9 cellular contexts compared by ENCODE assay signal in genomic region chr18:51135795-51136194, GRCh38.
DNase-seq lines count a peak whose midpoint lies in the region; ATAC-seq and TF ChIP-seq lines count a peak whose summit lies in the region.
"Had no signal": no experiment of that assay in that cellular context is flagged by ENCODE, and none has a peak within 500 bp of the region (broad histone marks: within the 10 kb centered on the region; RNA-seq: fewer than 3 reads in every experiment).

No MANE protein-coding gene starts in this region.

- H3K4me3 ChIP-seq in HFF-Myc (replicated peaks; ENCODE audit: low read depth, low read length), result no peak overlapping the region
- H3K4me3 ChIP-seq in astrocyte of the cerebellum (ENCODE audit: low read depth, low read length), result no peak overlapping the region

- H3K4me3 Mint-ChIP-seq in activated CD4-positive, alpha-beta T cell treated with anti-CD3 and anti-CD28 coated beads for 36 hours, result no peak overlapping the region
- H3K4me3 Mint-ChIP-seq in T-helper 17 cell, result no peak overlapping the region

- no peaks in the 10 kb centered on the region for H3K4me1 Mint-ChIP-seq in activated CD4-positive, alpha-beta T cell treated with anti-CD3 and anti-CD28 coated beads for 36 hours
- H3K4me1 Mint-ChIP-seq in T-helper 17 cell, result no peaks in the 10 kb centered on the region

- H3K36me3 Mint-ChIP-seq in activated CD4-positive, alpha-beta T cell treated with anti-CD3 and anti-CD28 coated beads for 36 hours (ENCODE audit: low read depth), result no peaks in the 10 kb centered on the region
- H3K36me3 Mint-ChIP-seq in T-helper 17 cell (ENCODE audit: low read depth), result no peaks in the 10 kb centered on the region

- no peak overlapping the region for H3K27ac Mint-ChIP-seq in activated CD4-positive, alpha-beta T cell treated with anti-CD3 and anti-CD28 coated beads for 36 hours
- H3K27ac Mint-ChIP-seq in T-helper 17 cell, result no peak overlapping the region

- H3K27me3 Mint-ChIP-seq in activated CD4-positive, alpha-beta T cell treated with anti-CD3 and anti-CD28 coated beads for 36 hours, result no peaks in the 10 kb centered on the region
- H3K27me3 Mint-ChIP-seq in T-helper 17 cell, result no peaks in the 10 kb centered on the region

- peaks cover 3% of the 10 kb centered on the region for H3K9me3 Mint-ChIP-seq in activated CD4-positive, alpha-beta T cell treated with anti-CD3 and anti-CD28 coated beads for 36 hours (ENCODE audit: low read depth)

- peak; percentile 53 for ATAC-seq in activated CD4-positive, alpha-beta T cell treated with anti-CD3 and anti-CD28 coated beads for 36 hours
- ATAC-seq in sciatic nerve (peak; percentile 16), GM19328 (IDR thresholded peaks at IDR 0.05; ENCODE audit: unreplicated experiment) (no peak), T-helper 17 cell (no peak)

- intact Hi-C loops in activated CD4-positive, alpha-beta T cell treated with anti-CD3 and anti-CD28 coated beads for 36 hours (cut with DNase I, micrococcal nuclease), result no loop called here
- intact Hi-C loops in sciatic nerve (cut with DNase I), result no loop called here

- POLR2A ChIA-PET in activated CD4-positive, alpha-beta T cell treated with anti-CD3 and anti-CD28 coated beads for 36 hours (lab: Charles Lee), result interaction anchor here (0.6 kb wide), 1 partner anchor 257 kb away, joined by 4 read pairs; no protein-coding TSS in a partner anchor

- in situ Hi-C loops in astrocyte of the cerebellum (cut with HindIII; ENCODE audit: low sequenced_read_pairs), result no loop called here

- no peaks in the 10 kb centered on the region for H3K9me3 ChIP-seq in T-helper 17 cell (ENCODE audit: control insufficient read depth, low read length, poor library complexity, severe bottlenecking)

- DNase-seq in activated CD4-positive, alpha-beta T cell treated with anti-CD3 and anti-CD28 coated beads for 36 hours, result no peak
- no peak for DNase-seq in activated CD4-positive, alpha-beta T cell treated with anti-CD3 and anti-CD28 coated beads, Interleukin-2, amount 50 U/mL, for 48 hours
- DNase-seq in HFF-Myc (ENCODE audit: extremely low read depth, low read depth), result no peak
- no peak for DNase-seq in astrocyte of the cerebellum (ENCODE audit: low read depth)
- no peak for DNase-seq in sciatic nerve (ENCODE audit: low spot score)
- DNase-seq in activated effector memory CD4-positive, alpha-beta T cell treated with Interleukin-2 at 50 U/mL for 16 hours, result no peak
- DNase-seq in T-helper 17 cell, result no peak
- DNase-seq: activated CD4-positive, CD25-positive, alpha-beta regulatory T cell treated with anti-CD3 and anti-CD28 coated beads, Interleukin-2, amount 50 U/mL, for 72 hours had no signal

- CTCF ChIA-PET in activated CD4-positive, alpha-beta T cell treated with anti-CD3 and anti-CD28 coated beads for 36 hours (lab: Charles Lee), result interaction anchor here (0.6 to 1.6 kb wide), 4 partner anchors 15 to 233 kb away, joined by 3 to 4 read pairs (median 4); no protein-coding TSS in a partner anchor

- peak; percentile 29 for TF ChIP-seq CTCF in HFF-Myc (IDR thresholded peaks at IDR 0.05; ENCODE audit: low read depth, low read length, missing control alignments)
- TF ChIP-seq CTCF in astrocyte of the cerebellum (IDR thresholded peaks at IDR 0.05; ENCODE audit: low read depth, low read length, missing control alignments), result peak; percentile 15

Comparison
In these comparisons a context has a peak if more than half of its experiments do, and no peak if none do; other contexts are left out.
1. ATAC-seq: peak in activated CD4-positive, alpha-beta T cell treated with anti-CD3 and anti-CD28 coated beads for 36 hours (single experiment) and sciatic nerve (single experiment); none in GM19328 (single experiment) and T-helper 17 cell (single experiment).